In the genomic region with DNA sequence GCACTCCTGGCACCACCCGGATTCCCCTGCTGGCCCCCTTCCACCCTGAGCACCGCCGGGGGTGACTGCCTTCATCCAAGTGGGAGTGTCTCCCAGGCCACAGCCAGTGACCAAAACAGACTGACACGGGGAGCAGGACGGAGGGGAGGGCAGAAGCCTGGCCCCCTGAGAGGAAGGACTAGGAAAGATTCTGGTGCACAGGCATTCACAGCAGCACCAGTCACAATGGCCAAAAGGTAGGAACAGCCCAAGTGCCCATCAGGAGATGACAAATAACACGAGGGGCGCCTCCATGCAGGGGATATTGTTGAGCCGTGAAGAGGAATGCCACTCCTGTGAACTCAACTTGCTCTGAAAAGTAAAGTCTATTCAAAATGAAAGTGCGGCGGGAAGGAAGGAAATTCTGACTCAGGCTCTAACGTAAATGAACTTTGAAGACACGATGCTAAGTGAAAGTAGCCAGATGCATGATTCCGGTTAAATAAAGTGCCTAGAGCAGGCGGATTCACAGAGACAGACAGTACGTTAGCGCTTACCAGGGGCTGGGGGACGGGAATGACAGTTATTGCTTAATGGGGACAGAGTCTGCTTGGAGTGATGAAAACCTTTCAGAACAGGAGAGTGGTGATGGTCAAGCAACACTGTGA, we compare ENCODE assay signal across 8 cellular contexts.
DNase-seq lines count a peak whose midpoint lies in the region; ATAC-seq, FAIRE-seq and TF ChIP-seq lines count a peak whose summit lies in the region.

No MANE protein-coding gene starts in this region.

- peaks cover 21% of the 10 kb centered on the region for H3K4me1 Mint-ChIP-seq in activated naive CD8-positive, alpha-beta T cell treated with anti-CD3 and anti-CD28 coated beads for 36 hours
- H3K4me1 Mint-ChIP-seq in WTC11, result peaks cover 9% of the 10 kb centered on the region

- H3K9ac ChIP-seq in kidney (ENCODE audit: low read length in 2 of 2), result peak overlapping the region in 1 of 2 donors; percentile 53

- TSS peak; percentile 59 for BruUV-seq in PC-9 (replicated peaks; lab: Mats Ljungman, UMichigan)

- H3K27me3 ChIP-seq in GM06990 (replicated peaks; ENCODE audit: control insufficient read depth, insufficient read depth, low read length) (no peaks in the 10 kb centered on the region), PC-9 (ENCODE audit: insufficient read depth, low read depth) (no peaks in the 10 kb centered on the region)

- no peaks in the 10 kb centered on the region for H3K36me3 Mint-ChIP-seq in activated naive CD8-positive, alpha-beta T cell treated with anti-CD3 and anti-CD28 coated beads for 36 hours
- no peaks in the 10 kb centered on the region for H3K36me3 Mint-ChIP-seq in WTC11

- peaks cover 26% of the 10 kb centered on the region for H3F3A ChIP-seq in PC-9 (ENCODE audit: insufficient read depth, low read depth)

- DNase-seq in GM06990 (ENCODE audit: extremely low read depth, insufficient read length), result peak; percentile 79
- DNase-seq in PC-9, result peak in 1 of 2 experiments; percentile 62
- DNase-seq in activated naive CD8-positive, alpha-beta T cell treated with anti-CD3 and anti-CD28 coated beads for 36 hours, result peak; percentile 74
- no peak for DNase-seq in kidney
- peak; percentile 77 for DNase-seq in stimulated activated CD4-positive, alpha-beta T cell treated with anti-CD3 and anti-CD28 coated beads, Interleukin-4, amount 100 ng/mL, for 24 hours
- DNase-seq in WTC11 (ENCODE audit: low spot score), result no peak
- no peak for DNase-seq in NCI-H226

- peak overlapping the region; percentile 29 for H3K4me3 Mint-ChIP-seq in activated naive CD8-positive, alpha-beta T cell treated with anti-CD3 and anti-CD28 coated beads for 36 hours
- no peak overlapping the region for H3K4me3 Mint-ChIP-seq in WTC11

- H3K9me2 ChIP-seq in PC-9 (ENCODE audit: insufficient read depth), result no peaks in the 10 kb centered on the region

- H3K4me1 ChIP-seq in PC-9 (replicated peaks; ENCODE audit: insufficient read depth), result peaks cover 26% of the 10 kb centered on the region
- peaks cover 3 to 10% of the 10 kb centered on the region in 2 donors for H3K4me1 ChIP-seq in kidney (ENCODE audit: control insufficient read depth in 1 of 2, insufficient read depth in 1 of 2, low read depth in 1 of 2, low read length in 2 of 2)

- peak; percentile 74 for ATAC-seq in HG02588 (IDR thresholded peaks at IDR 0.05; ENCODE audit: unreplicated experiment)
- no peak for ATAC-seq in WTC11

- H3K4me2 ChIP-seq in PC-9, result peak overlapping the region; percentile 34; the same call in 1 of the 2 replicates

- H2AFZ ChIP-seq in PC-9, result no peak overlapping the region

- TF ChIP-seq CTCF in GM06990 (IDR thresholded peaks at IDR 0.05; ENCODE audit: insufficient read depth, low read length, poor library complexity, severe bottlenecking) (no peak), PC-9 (conservative IDR thresholded peaks at IDR 0.05) (no peak), kidney (IDR thresholded peaks at IDR 0.05; ENCODE audit: borderline replicate concordance, extremely low read depth, insufficient read depth) (no peak), WTC11 (IDR thresholded peaks at IDR 0.05) (no peak)

- H3K27ac Mint-ChIP-seq in activated naive CD8-positive, alpha-beta T cell treated with anti-CD3 and anti-CD28 coated beads for 36 hours, result peak overlapping the region; percentile 83
- no peak overlapping the region for H3K27ac Mint-ChIP-seq in WTC11

- no peaks in the 10 kb centered on the region for H3K27me3 Mint-ChIP-seq in activated naive CD8-positive, alpha-beta T cell treated with anti-CD3 and anti-CD28 coated beads for 36 hours
- no peaks in the 10 kb centered on the region for H3K27me3 Mint-ChIP-seq in WTC11 (ENCODE audit: low read depth)

- H3K36me3 ChIP-seq in GM06990 (ENCODE audit: control insufficient read depth, insufficient read depth, low read length), result no peaks in the 10 kb centered on the region
- H3K36me3 ChIP-seq in PC-9 (ENCODE audit: low read depth), result no peaks in the 10 kb centered on the region
- no peaks in the 10 kb centered on the region for H3K36me3 ChIP-seq in kidney (ENCODE audit: control insufficient read depth in 1 of 2, insufficient read depth in 2 of 2, low read length in 2 of 2)

- FAIRE-seq in kidney (lab: Jason Lieb, UNC), result no peak

- peak overlapping the region; percentile 26; the same call in 1 of the 2 replicates for H3K4me3 ChIP-seq in GM06990 (replicated peaks; ENCODE audit: low read depth, low read length)
- no peak overlapping the region for H3K4me3 ChIP-seq in PC-9
- peak overlapping the region; percentile 20 to 43 for H3K4me3 ChIP-seq in kidney (ENCODE audit: low read length in 2 of 2)

- H4K20me1 ChIP-seq in PC-9 (ENCODE audit: insufficient read depth), result no peaks in the 10 kb centered on the region

- CTCF ChIA-PET in PC-9 (lab: Charles Lee), result no interaction called here
- CTCF ChIA-PET in WTC11 (lab: Charles Lee), result interaction anchor here (0.9 kb wide), 1 partner anchor 157 kb away, joined by 3 read pairs; no protein-coding TSS in a partner anchor

- H3K27ac ChIP-seq in PC-9 (no peak overlapping the region), kidney (ENCODE audit: low read depth in 2 of 2, low read length in 2 of 2) (peak overlapping the region; percentile 76 to 84)

- POLR2A ChIA-PET in PC-9 (lab: Charles Lee; ENCODE audit: unreplicated experiment), result no interaction called here
- POLR2A ChIA-PET in WTC11 (lab: Charles Lee), result no interaction called here

- no peaks in the 10 kb centered on the region for H3K9me3 ChIP-seq in PC-9 (ENCODE audit: insufficient read depth, low read depth)
- no peaks in the 10 kb centered on the region for H3K9me3 ChIP-seq in kidney (ENCODE audit: control insufficient read depth in 1 of 2, low read length in 2 of 2)

- intact Hi-C loops in PC-9 (cut with micrococcal nuclease; ENCODE audit: unreplicated experiment), result loop anchor here (10.0 kb wide), 1 partner anchor 79 kb away; no protein-coding TSS in a partner anchor
- intact Hi-C loops in kidney (cut with DNase I), result no loop called here

- H3K9me3 Mint-ChIP-seq in activated naive CD8-positive, alpha-beta T cell treated with anti-CD3 and anti-CD28 coated beads for 36 hours, result no peaks in the 10 kb centered on the region
- H3K9me3 Mint-ChIP-seq in WTC11, result no peaks in the 10 kb centered on the region

- no peaks in the 10 kb centered on the region for H3K79me2 ChIP-seq in PC-9 (ENCODE audit: low read depth)

TF ChIP-seq in WTC11, 78 proteins besides CTCF, POLR2A, EP300 and RAD21 (continues in another document):
- TF ChIP-seq, protein P1, sequence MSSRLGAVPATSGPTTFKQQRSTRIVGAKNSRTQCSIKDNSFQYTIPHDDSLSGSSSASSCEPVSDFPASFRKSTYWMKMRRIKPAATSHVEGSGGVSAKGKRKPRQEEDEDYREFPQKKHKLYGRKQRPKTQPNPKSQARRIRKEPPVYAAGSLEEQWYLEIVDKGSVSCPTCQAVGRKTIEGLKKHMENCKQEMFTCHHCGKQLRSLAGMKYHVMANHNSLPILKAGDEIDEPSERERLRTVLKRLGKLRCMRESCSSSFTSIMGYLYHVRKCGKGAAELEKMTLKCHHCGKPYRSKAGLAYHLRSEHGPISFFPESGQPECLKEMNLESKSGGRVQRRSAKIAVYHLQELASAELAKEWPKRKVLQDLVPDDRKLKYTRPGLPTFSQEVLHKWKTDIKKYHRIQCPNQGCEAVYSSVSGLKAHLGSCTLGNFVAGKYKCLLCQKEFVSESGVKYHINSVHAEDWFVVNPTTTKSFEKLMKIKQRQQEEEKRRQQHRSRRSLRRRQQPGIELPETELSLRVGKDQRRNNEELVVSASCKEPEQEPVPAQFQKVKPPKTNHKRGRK (CRISPR knock-in tag; IDR thresholded peaks at IDR 0.05; ENCODE audit: borderline replicate concordance), result no peak
- TF ChIP-seq, protein P2, sequence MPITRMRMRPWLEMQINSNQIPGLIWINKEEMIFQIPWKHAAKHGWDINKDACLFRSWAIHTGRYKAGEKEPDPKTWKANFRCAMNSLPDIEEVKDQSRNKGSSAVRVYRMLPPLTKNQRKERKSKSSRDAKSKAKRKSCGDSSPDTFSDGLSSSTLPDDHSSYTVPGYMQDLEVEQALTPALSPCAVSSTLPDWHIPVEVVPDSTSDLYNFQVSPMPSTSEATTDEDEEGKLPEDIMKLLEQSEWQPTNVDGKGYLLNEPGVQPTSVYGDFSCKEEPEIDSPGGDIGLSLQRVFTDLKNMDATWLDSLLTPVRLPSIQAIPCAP (CRISPR knock-in tag; IDR thresholded peaks at IDR 0.05), result no peak
- no peak for TF ChIP-seq ZNF671 (CRISPR knock-in tag; IDR thresholded peaks at IDR 0.05)
- no peak for TF ChIP-seq GTF2I (CRISPR knock-in tag; conservative IDR thresholded peaks at IDR 0.05)
- TF ChIP-seq, protein P3, sequence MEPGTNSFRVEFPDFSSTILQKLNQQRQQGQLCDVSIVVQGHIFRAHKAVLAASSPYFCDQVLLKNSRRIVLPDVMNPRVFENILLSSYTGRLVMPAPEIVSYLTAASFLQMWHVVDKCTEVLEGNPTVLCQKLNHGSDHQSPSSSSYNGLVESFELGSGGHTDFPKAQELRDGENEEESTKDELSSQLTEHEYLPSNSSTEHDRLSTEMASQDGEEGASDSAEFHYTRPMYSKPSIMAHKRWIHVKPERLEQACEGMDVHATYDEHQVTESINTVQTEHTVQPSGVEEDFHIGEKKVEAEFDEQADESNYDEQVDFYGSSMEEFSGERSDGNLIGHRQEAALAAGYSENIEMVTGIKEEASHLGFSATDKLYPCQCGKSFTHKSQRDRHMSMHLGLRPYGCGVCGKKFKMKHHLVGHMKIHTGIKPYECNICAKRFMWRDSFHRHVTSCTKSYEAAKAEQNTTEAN (CRISPR knock-in tag; IDR thresholded peaks at IDR 0.05), result no peak
- no peak for TF ChIP-seq TEAD1 (CRISPR knock-in tag; IDR thresholded peaks at IDR 0.05)
- no peak for TF ChIP-seq NR1H2 (CRISPR knock-in tag; IDR thresholded peaks at IDR 0.05)
- TF ChIP-seq, protein P4, sequence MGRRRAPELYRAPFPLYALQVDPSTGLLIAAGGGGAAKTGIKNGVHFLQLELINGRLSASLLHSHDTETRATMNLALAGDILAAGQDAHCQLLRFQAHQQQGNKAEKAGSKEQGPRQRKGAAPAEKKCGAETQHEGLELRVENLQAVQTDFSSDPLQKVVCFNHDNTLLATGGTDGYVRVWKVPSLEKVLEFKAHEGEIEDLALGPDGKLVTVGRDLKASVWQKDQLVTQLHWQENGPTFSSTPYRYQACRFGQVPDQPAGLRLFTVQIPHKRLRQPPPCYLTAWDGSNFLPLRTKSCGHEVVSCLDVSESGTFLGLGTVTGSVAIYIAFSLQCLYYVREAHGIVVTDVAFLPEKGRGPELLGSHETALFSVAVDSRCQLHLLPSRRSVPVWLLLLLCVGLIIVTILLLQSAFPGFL (CRISPR knock-in tag; IDR thresholded peaks at IDR 0.05; ENCODE audit: borderline replicate concordance), result no peak
- no peak for TF ChIP-seq ZNF232 (CRISPR knock-in tag; IDR thresholded peaks at IDR 0.05)

Comparison
In these comparisons a context has a peak if more than half of its experiments do, and no peak if none do; other contexts are left out.
1. DNase-seq: peak in GM06990 (single experiment), activated naive CD8-positive, alpha-beta T cell treated with anti-CD3 and anti-CD28 coated beads for 36 hours (single experiment) and stimulated activated CD4-positive, alpha-beta T cell treated with anti-CD3 and anti-CD28 coated beads, Interleukin-4, amount 100 ng/mL, for 24 hours (single experiment); none in kidney (single experiment), WTC11 (single experiment) and NCI-H226 (single experiment).